Comparison of ENCODE assay signal across 8 cellular contexts in the genomic region with DNA sequence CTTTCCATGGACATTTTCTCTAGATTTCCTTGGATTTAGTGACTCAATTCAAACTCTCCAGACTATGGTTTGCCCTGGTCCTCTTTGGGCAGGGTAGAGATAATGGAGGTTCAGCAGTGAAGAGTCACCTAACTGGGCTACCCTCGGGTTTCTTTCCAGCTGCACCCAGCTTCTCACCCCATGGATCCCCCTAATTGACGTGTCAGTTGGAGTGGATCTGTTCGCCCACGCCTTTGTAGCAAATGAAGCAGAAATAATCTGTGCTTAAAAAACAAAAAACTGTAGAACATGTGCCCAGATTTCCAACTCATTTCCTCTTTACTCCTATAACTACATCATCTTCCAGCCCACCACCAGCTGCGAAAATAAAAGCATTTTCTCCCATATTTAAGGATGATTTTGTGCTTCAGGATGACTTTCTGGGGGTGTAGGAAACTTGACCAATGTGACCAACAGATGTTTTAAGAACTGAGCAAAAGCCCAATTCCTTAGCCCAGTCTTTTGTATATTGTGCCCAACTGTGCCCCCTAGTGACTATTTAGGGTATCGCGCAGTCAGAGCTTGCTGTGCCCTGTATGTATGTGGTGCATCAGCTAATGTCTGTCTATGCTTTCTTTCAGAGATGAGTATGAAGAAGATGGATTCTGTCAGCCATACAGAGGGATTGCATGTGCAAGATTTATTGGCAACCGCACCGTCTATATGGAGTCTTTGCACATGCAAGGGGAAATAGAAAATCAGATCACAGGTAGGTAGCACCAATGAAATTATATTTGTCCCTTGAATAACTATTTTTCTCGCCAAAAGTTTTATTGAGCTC.
DNase-seq lines count a peak whose midpoint lies in the region; ATAC-seq and TF ChIP-seq lines count a peak whose summit lies in the region.

No MANE protein-coding gene starts in this region.

- in situ Hi-C loops in SK-MEL-5 (cut with HindIII; ENCODE audit: low pct_unique_long_range_greater_than_20kb, low sequenced_read_pairs) = no loop called here

- H3K9me3 ChIP-seq in MM.1S (replicated peaks; ENCODE audit: insufficient read depth, low read length) (no peaks in the 10 kb centered on the region), prostate gland (no peaks in the 10 kb centered on the region)

- TF ChIP-seq POLR2A in prostate gland (IDR thresholded peaks at IDR 0.05) = no peak

- intact Hi-C loops in Right ventricle myocardium superior (cut with DNase I) = loop anchor here (10.0 kb wide), 2 partner anchors 202 to 442 kb away; no protein-coding TSS in a partner anchor
- intact Hi-C loops in prostate gland (cut with DNase I) = loop anchor here (2.0 to 5.0 kb wide), 4 partner anchors 200 to 460 kb away; a partner anchor contains a TSS

- no peaks in the 10 kb centered on the region for H3F3A ChIP-seq in MM.1S (ENCODE audit: insufficient read depth, low read length)

- H3K4me2 ChIP-seq in MM.1S (ENCODE audit: low read depth, low read length) = no peak overlapping the region

- peak overlapping the region; percentile 40; the same call in 1 of the 2 replicates for H2AFZ ChIP-seq in MM.1S (ENCODE audit: low read length)

- no peak overlapping the region for H3K27ac Mint-ChIP-seq in activated naive CD4-positive, alpha-beta T cell treated with anti-CD3 and anti-CD28 coated beads, Interleukin-2, amount 50 U/mL, for 72 hours

- H3K36me3 Mint-ChIP-seq in activated naive CD4-positive, alpha-beta T cell treated with anti-CD3 and anti-CD28 coated beads, Interleukin-2, amount 50 U/mL, for 72 hours = no peaks in the 10 kb centered on the region

- no peaks in the 10 kb centered on the region for H3K4me1 ChIP-seq in MM.1S (ENCODE audit: low read length)
- H3K4me1 ChIP-seq in prostate gland (replicated peaks) = no peaks in the 10 kb centered on the region

- TF ChIP-seq CTCF in MM.1S (IDR thresholded peaks at IDR 0.05; ENCODE audit: low read length) (peak; percentile 94), prostate gland (IDR thresholded peaks at IDR 0.05) (peak; percentile 73 to 89 (median 86))

- H3K9me2 ChIP-seq in MM.1S (replicated peaks; ENCODE audit: insufficient read depth, low read length) = no peaks in the 10 kb centered on the region

- H3K79me2 ChIP-seq in MM.1S (ENCODE audit: low read length) = no peaks in the 10 kb centered on the region

- no peaks in the 10 kb centered on the region for H3K9me3 Mint-ChIP-seq in activated naive CD4-positive, alpha-beta T cell treated with anti-CD3 and anti-CD28 coated beads, Interleukin-2, amount 50 U/mL, for 72 hours

- H3K27ac ChIP-seq in MM.1S (ENCODE audit: low read length) = no peak overlapping the region
- no peak overlapping the region for H3K27ac ChIP-seq in prostate gland

- H4K20me1 ChIP-seq in MM.1S (ENCODE audit: insufficient read depth, low read length) = no peaks in the 10 kb centered on the region

- H3K4me3 ChIP-seq in MM.1S (ENCODE audit: low read length) (no peak overlapping the region), prostate gland (no peak overlapping the region)

- H3K9ac ChIP-seq in MM.1S (ENCODE audit: low read length) = no peak overlapping the region

- ATAC-seq in GM21786 (IDR thresholded peaks at IDR 0.05; ENCODE audit: unreplicated experiment) = peak; percentile 73
- ATAC-seq in activated naive CD4-positive, alpha-beta T cell treated with anti-CD3 and anti-CD28 coated beads, Interleukin-2, amount 50 U/mL, for 72 hours = peak; percentile 70 to 74
- ATAC-seq in Right ventricle myocardium superior (ENCODE audit: poor library complexity) = peak; percentile 93
- ATAC-seq in HG03097 (IDR thresholded peaks at IDR 0.05; ENCODE audit: low FRiP score, unreplicated experiment) = no peak

- H3K27me3 ChIP-seq in MM.1S (replicated peaks; ENCODE audit: insufficient read depth, low read length) (no peaks in the 10 kb centered on the region), prostate gland (replicated peaks; ENCODE audit: insufficient read depth) (no peaks in the 10 kb centered on the region)

- H3K36me3 ChIP-seq in MM.1S (replicated peaks; ENCODE audit: insufficient read depth, low read length) = no peaks in the 10 kb centered on the region
- H3K36me3 ChIP-seq in prostate gland = no peaks in the 10 kb centered on the region

- WGBS in prostate gland = 52% methylated on average over 10 of the region's 10 CpGs

- DNase-seq in DMS79 treated with DMSO at 0.1 percent for 48 hours (lab: John Stamatoyannopoulos, UW) (peak; percentile 38), MM.1S (peak; percentile 60), SK-MEL-5 (ENCODE audit: low read depth, low spot score) (peak; percentile 85), Right ventricle myocardium superior (peak; percentile 79), prostate gland (ENCODE audit: low spot score) (peak; percentile 75)
- peak; percentile 57 to 74 for DNase-seq in activated naive CD4-positive, alpha-beta T cell treated with anti-CD3 and anti-CD28 coated beads, Interleukin-2, amount 50 U/mL, for 72 hours (ENCODE audit: low spot score in 2 of 2)
